Comparison of ENCODE assay signal across 18 cellular contexts in genomic region chr10:100930368-100930767, GRCh38. TPM values are rescaled to one million over a fixed set of nuclear protein-coding genes. Genes with fewer than 3 reads are reported as not detected.
DNase-seq lines count a peak whose midpoint lies in the region; ATAC-seq, FAIRE-seq and TF ChIP-seq lines count a peak whose summit lies in the region.
"Had no signal": no experiment of that assay in that cellular context is flagged by ENCODE, and none has a peak within 500 bp of the region (broad histone marks: within the 10 kb centered on the region; RNA-seq: fewer than 3 reads in every experiment).

No MANE protein-coding gene starts in this region.

- FAIRE-seq in HTR-8/SVneo (lab: Jason Lieb, UNC) (peak; percentile 58), GM12891 (lab: Jason Lieb, UNC) (no peak)

- no peaks in the 10 kb centered on the region for H3K9me3 ChIP-seq in mesenchymal stem cell (ENCODE audit: control insufficient read depth, low read length)
- H3K9me3 ChIP-seq: upper lobe of right lung had no signal

- H3K23ac ChIP-seq in mesenchymal stem cell (ENCODE audit: low read length in 2 of 2) = no peak overlapping the region

- no peak overlapping the region for H2BK15ac ChIP-seq in mesenchymal stem cell (ENCODE audit: low read depth, poor library complexity, severe bottlenecking)

- no peaks in the 10 kb centered on the region for H3K4me1 ChIP-seq in mesenchymal stem cell (ENCODE audit: control insufficient read depth, insufficient read depth, low read depth, low read length)
- H3K4me1 ChIP-seq: upper lobe of right lung had no signal

- ATAC-seq in activated T-helper 17 cell treated with anti-CD3 and anti-CD28 coated beads, Interleukin-2, amount 50 U/mL, for 72 hours (replicated peaks) = no peak
- ATAC-seq: activated naive CD8-positive, alpha-beta T cell treated with anti-CD3 and anti-CD28 coated beads, Interleukin-2, amount 50 U/mL, for 24 hours; stimulated activated effector memory CD8-positive, alpha-beta T cell treated with anti-CD3 and anti-CD28 coated beads, Interleukin-12 subunit alpha, Interleukin-12 subunit beta, amount 100 ng/mL, for 72 hours; upper lobe of right lung had no signal

- H3K18ac ChIP-seq in mesenchymal stem cell (ENCODE audit: low read depth in 1 of 2, low read length in 2 of 2) = no peak overlapping the region

- H3K27me3 ChIP-seq in mesenchymal stem cell (ENCODE audit: control insufficient read depth in 1 of 2, insufficient read depth in 1 of 2, low read length in 2 of 2) = no peaks in the 10 kb centered on the region
- H3K27me3 ChIP-seq: upper lobe of right lung had no signal

- DNase-seq in AG08396 (ENCODE audit: low spot score) = peak; percentile 7
- no peak for DNase-seq in HTR-8/SVneo (ENCODE audit: insufficient read length, low spot score)
- DNase-seq in mesenchymal stem cell = peak; percentile 22
- no peak for DNase-seq in GM12891 (ENCODE audit: insufficient read length, low spot score)
- no peak for DNase-seq in NCI-H2171 (lab: John Stamatoyannopoulos, UW)
- DNase-seq in endothelial cell (ENCODE audit: low spot score) = no peak
- DNase-seq: activated CD4-positive, alpha-beta T cell treated with anti-CD3 and anti-CD28 coated beads for 4 hours; activated naive CD8-positive, alpha-beta T cell treated with anti-CD3 and anti-CD28 coated beads, Interleukin-2, amount 50 U/mL, for 24 hours; cortex of kidney; DMS153; NCI-H82; upper lobe of right lung had no signal

- no peak overlapping the region for H3K4me3 ChIP-seq in mesenchymal stem cell (ENCODE audit: insufficient read depth in 1 of 2, low read depth in 1 of 2, low read length in 2 of 2)
- H3K4me3 ChIP-seq: upper lobe of right lung had no signal

- no peaks in the 10 kb centered on the region for H3K9me3 Mint-ChIP-seq in activated T-helper 17 cell treated with anti-CD3 and anti-CD28 coated beads, Interleukin-2, amount 50 U/mL, for 72 hours
- H3K9me3 Mint-ChIP-seq in endothelial cell (ENCODE audit: unreplicated experiment) = no peaks in the 10 kb centered on the region
- H3K9me3 Mint-ChIP-seq: activated naive CD8-positive, alpha-beta T cell treated with anti-CD3 and anti-CD28 coated beads, Interleukin-2, amount 50 U/mL, for 24 hours; IgD-negative memory B cell; neural crest cell; stimulated activated effector memory CD8-positive, alpha-beta T cell treated with anti-CD3 and anti-CD28 coated beads, Interleukin-12 subunit alpha, Interleukin-12 subunit beta, amount 100 ng/mL, for 72 hours had no signal

- no peaks in the 10 kb centered on the region for H3K4me1 Mint-ChIP-seq in activated T-helper 17 cell treated with anti-CD3 and anti-CD28 coated beads, Interleukin-2, amount 50 U/mL, for 72 hours
- no peaks in the 10 kb centered on the region for H3K4me1 Mint-ChIP-seq in endothelial cell (ENCODE audit: unreplicated experiment)
- H3K4me1 Mint-ChIP-seq: B cell; neural crest cell; stimulated activated effector memory CD8-positive, alpha-beta T cell treated with anti-CD3 and anti-CD28 coated beads, Interleukin-12 subunit alpha, Interleukin-12 subunit beta, amount 100 ng/mL, for 72 hours had no signal

- no peak overlapping the region for H3K4me2 ChIP-seq in mesenchymal stem cell (ENCODE audit: low read length, poor library complexity, severe bottlenecking)

- no peak overlapping the region for H2AK5ac ChIP-seq in mesenchymal stem cell (ENCODE audit: low read length, severe bottlenecking)

- H4K91ac ChIP-seq in mesenchymal stem cell (ENCODE audit: low read length) = no peak overlapping the region

- H3K9ac ChIP-seq in mesenchymal stem cell (ENCODE audit: low read length) = peak overlapping the region; percentile 8

- H3K4ac ChIP-seq in mesenchymal stem cell (ENCODE audit: low read depth in 1 of 2, low read length in 2 of 2) = no peak overlapping the region

- no peak overlapping the region for H2BK120ac ChIP-seq in mesenchymal stem cell (ENCODE audit: low read depth, low read length)

- H3K79me1 ChIP-seq in mesenchymal stem cell (replicated peaks; ENCODE audit: low read length, poor library complexity, severe bottlenecking) = peaks cover 7% of the 10 kb centered on the region

- H2AFZ ChIP-seq in mesenchymal stem cell (ENCODE audit: low read depth, low read length) = no peak overlapping the region

- H3K36me3 Mint-ChIP-seq in activated T-helper 17 cell treated with anti-CD3 and anti-CD28 coated beads, Interleukin-2, amount 50 U/mL, for 72 hours (ENCODE audit: low read depth) = peaks cover 87% of the 10 kb centered on the region
- peaks cover 17% of the 10 kb centered on the region for H3K36me3 Mint-ChIP-seq in endothelial cell (ENCODE audit: low read depth, unreplicated experiment)

- H2BK12ac ChIP-seq in mesenchymal stem cell (ENCODE audit: low read length in 2 of 2) = no peak overlapping the region

- peaks cover 9 to 90% of the 10 kb centered on the region in 2 experiments for H3K36me3 ChIP-seq in mesenchymal stem cell (ENCODE audit: control insufficient read depth in 1 of 2, insufficient read depth in 2 of 2, low read depth in 1 of 2, low read length in 2 of 2)

- H3K27me3 Mint-ChIP-seq in activated T-helper 17 cell treated with anti-CD3 and anti-CD28 coated beads, Interleukin-2, amount 50 U/mL, for 72 hours = no peaks in the 10 kb centered on the region
- no peaks in the 10 kb centered on the region for H3K27me3 Mint-ChIP-seq in endothelial cell (ENCODE audit: unreplicated experiment)
- H3K27me3 Mint-ChIP-seq: activated naive CD8-positive, alpha-beta T cell treated with anti-CD3 and anti-CD28 coated beads, Interleukin-2, amount 50 U/mL, for 24 hours; B cell; IgD-negative memory B cell had no signal

- no peak overlapping the region for H2BK5ac ChIP-seq in mesenchymal stem cell (ENCODE audit: low read depth, low read length, poor library complexity, severe bottlenecking)

- no peak overlapping the region for H4K8ac ChIP-seq in mesenchymal stem cell (ENCODE audit: low read length)

- no peak overlapping the region for H3K14ac ChIP-seq in mesenchymal stem cell (ENCODE audit: low read length in 2 of 2)

- H3K27ac ChIP-seq in cingulate gyrus (ENCODE audit: low read depth, low read length) (peak overlapping the region; percentile 63), mesenchymal stem cell (ENCODE audit: low read length, poor library complexity, severe bottlenecking) (no peak overlapping the region)
- H3K27ac ChIP-seq: upper lobe of right lung had no signal

- TF ChIP-seq CTCF in endothelial cell (IDR thresholded peaks at IDR 0.05; ENCODE audit: unreplicated experiment) = no peak

- no peak overlapping the region for H3K4me3 Mint-ChIP-seq in activated T-helper 17 cell treated with anti-CD3 and anti-CD28 coated beads, Interleukin-2, amount 50 U/mL, for 72 hours
- no peak overlapping the region for H3K4me3 Mint-ChIP-seq in endothelial cell (ENCODE audit: unreplicated experiment)
- H3K4me3 Mint-ChIP-seq: activated naive CD8-positive, alpha-beta T cell treated with anti-CD3 and anti-CD28 coated beads, Interleukin-2, amount 50 U/mL, for 24 hours; B cell; IgD-negative memory B cell; neural crest cell; stimulated activated effector memory CD8-positive, alpha-beta T cell treated with anti-CD3 and anti-CD28 coated beads, Interleukin-12 subunit alpha, Interleukin-12 subunit beta, amount 100 ng/mL, for 72 hours had no signal

- no peak overlapping the region for H3K27ac Mint-ChIP-seq in activated T-helper 17 cell treated with anti-CD3 and anti-CD28 coated beads, Interleukin-2, amount 50 U/mL, for 72 hours
- H3K27ac Mint-ChIP-seq in endothelial cell (ENCODE audit: unreplicated experiment) = no peak overlapping the region
- H3K27ac Mint-ChIP-seq: activated naive CD8-positive, alpha-beta T cell treated with anti-CD3 and anti-CD28 coated beads, Interleukin-2, amount 50 U/mL, for 24 hours; B cell; IgD-negative memory B cell had no signal

- no peak for TF ChIP-seq POLR2A in GM12891 (IDR thresholded peaks at IDR 0.05; ENCODE audit: low read depth, low read length)

TF ChIP-seq in GM12891, 5 proteins besides CTCF, POLR2A, EP300 and RAD21:
- no peak for TF ChIP-seq TAF1 (IDR thresholded peaks at IDR 0.05; ENCODE audit: low read depth, low read length)
- no peak for TF ChIP-seq SPI1 (IDR thresholded peaks at IDR 0.05; ENCODE audit: low read depth, low read length)
- no peak for TF ChIP-seq POLR2AphosphoS5 (IDR thresholded peaks at IDR 0.05; ENCODE audit: low read depth, low read length)
- TF ChIP-seq PAX5 (IDR thresholded peaks at IDR 0.05; ENCODE audit: insufficient read depth, low read length, severe bottlenecking) = no peak
- TF ChIP-seq POU2F2 (IDR thresholded peaks at IDR 0.05; ENCODE audit: low read depth, low read length) = no peak

RNA-seq across cellular contexts. Expression of gene SLF2, which starts 17.6 kb away (rescaled TPM):
- polyA plus RNA-seq in mesenchymal stem cell (2013, experiment 1 of 2) = 18.2 TPM
- 18.0 TPM for polyA plus RNA-seq in mesenchymal stem cell (2013, experiment 2 of 2)
- total RNA-seq in activated T-helper 17 cell treated with anti-CD3 and anti-CD28 coated beads, Interleukin-2, amount 50 U/mL, for 72 hours = 10 to 100 TPM; 41.3 to 44.1 TPM
- polyA plus RNA-seq in GM12891 (2012; ENCODE audit: low read depth, missing spikeins) = 8.1 TPM
- 31.2 TPM for total RNA-seq in endothelial cell (ENCODE audit: unreplicated experiment)

RNA-seq across cellular contexts. Expression of gene SEMA4G, which starts 38.9 kb away (rescaled TPM):
- polyA plus RNA-seq in mesenchymal stem cell (2013, experiment 1 of 2) = 11.1 TPM
- 10.9 TPM for polyA plus RNA-seq in mesenchymal stem cell (2013, experiment 2 of 2)
- 1 to 10 TPM; 1.4 to 3.8 TPM for total RNA-seq in activated T-helper 17 cell treated with anti-CD3 and anti-CD28 coated beads, Interleukin-2, amount 50 U/mL, for 72 hours
- polyA plus RNA-seq in GM12891 (2012; ENCODE audit: low read depth, missing spikeins) = 1.3 TPM
- total RNA-seq in endothelial cell (ENCODE audit: unreplicated experiment) = 8.0 TPM
- polyA plus RNA-seq: IgD-negative memory B cell had no signal

RNA-seq across cellular contexts. Expression of gene MRPL43, which starts 56.9 kb away (rescaled TPM):
- polyA plus RNA-seq in mesenchymal stem cell (2013, experiment 1 of 2) = 86.8 TPM
- polyA plus RNA-seq in mesenchymal stem cell (2013, experiment 2 of 2) = 86.1 TPM
- total RNA-seq in activated T-helper 17 cell treated with anti-CD3 and anti-CD28 coated beads, Interleukin-2, amount 50 U/mL, for 72 hours = 10 to 100 TPM; 50.1 to 58.7 TPM
- polyA plus RNA-seq in GM12891 (2012; ENCODE audit: low read depth, missing spikeins) = 57.3 TPM
- total RNA-seq in endothelial cell (ENCODE audit: unreplicated experiment) = 51.8 TPM

RNA-seq across cellular contexts. Expression of gene TWNK, which starts 57.0 kb away (rescaled TPM):
- 2.6 TPM for polyA plus RNA-seq in mesenchymal stem cell (2013, experiment 1 of 2)
- polyA plus RNA-seq in mesenchymal stem cell (2013, experiment 2 of 2) = 2.5 TPM
- total RNA-seq in activated T-helper 17 cell treated with anti-CD3 and anti-CD28 coated beads, Interleukin-2, amount 50 U/mL, for 72 hours = 10 to 100 TPM; 12.0 to 24.9 TPM
- 15.0 TPM for polyA plus RNA-seq in GM12891 (2012; ENCODE audit: low read depth, missing spikeins)
- 10.5 TPM for total RNA-seq in endothelial cell (ENCODE audit: unreplicated experiment)

Comparison
In these comparisons a context has a peak if more than half of its experiments do, and no peak if none do; other contexts are left out.
1. DNase-seq: peak in AG08396 (single experiment) and mesenchymal stem cell (single experiment); none in HTR-8/SVneo (single experiment), GM12891 (single experiment), NCI-H2171 (single experiment) and endothelial cell (single experiment).